ENCODE assay signal across 25 cellular contexts in genomic region chr21:45416619-45417018, GRCh38. TPM values are rescaled to one million over a fixed set of nuclear protein-coding genes. Genes with fewer than 3 reads are reported as not detected.
DNase-seq lines count a peak whose midpoint lies in the region; ATAC-seq, FAIRE-seq and TF ChIP-seq lines count a peak whose summit lies in the region.
"Had no signal": no experiment of that assay in that cellular context is flagged by ENCODE, and none has a peak within 500 bp of the region (broad histone marks: within the 10 kb centered on the region; RNA-seq: fewer than 3 reads in every experiment).

No MANE protein-coding gene starts in this region.

- DNase-seq in left ventricle myocardium superior (peak; percentile 12), right cardiac atrium (no peak), chondrocyte (ENCODE audit: low spot score) (no peak), aorta (peak; percentile 6 to 51), H54 (ENCODE audit: insufficient read length, low spot score) (no peak), DMS53 treated with DMSO at 0.1 percent for 48 hours (lab: John Stamatoyannopoulos, UW; ENCODE audit: unreplicated experiment) (no peak)
- DNase-seq: activated B cell treated with CpG ODN at 0.5 μM for 24 hours; activated CD4-positive, alpha-beta T cell treated with anti-CD3 and anti-CD28 coated beads, Interleukin-2, amount 50 U/mL, for 48 hours; activated CD8-positive, alpha-beta memory T cell treated with anti-CD3 and anti-CD28 coated beads, Interleukin-2, amount 50 U/mL, for 4 hours; DMS53; head of caudate nucleus; NCI-H2081; NCI-H226; stimulated activated CD4-positive, alpha-beta T cell treated with anti-CD3 and anti-CD28 coated beads, Interleukin-1b, Interleukin-23, amount 100 ng/mL, for 48 hours had no signal

- no peaks in the 10 kb centered on the region for H3K36me3 ChIP-seq in aorta (ENCODE audit: control insufficient read depth in 1 of 2, insufficient read depth in 2 of 2, low read length in 1 of 2)
- H3K36me3 ChIP-seq: left lung, prostate gland had no signal

- H3K9me3 ChIP-seq in right cardiac atrium (ENCODE audit: control insufficient read depth, low read length) (no peaks in the 10 kb centered on the region), aorta (ENCODE audit: control insufficient read depth, low read length) (no peaks in the 10 kb centered on the region)
- H3K9me3 ChIP-seq: A549, left lung, prostate gland had no signal

- H3K27ac Mint-ChIP-seq in chondrocyte (ENCODE audit: unreplicated experiment) (peak overlapping the region; percentile 49), nephron (peak overlapping the region; percentile 44 to 72 (median 70))
- H3K27ac Mint-ChIP-seq: activated B cell treated with CpG ODN at 0.5 μM for 24 hours; activated naive CD4-positive, alpha-beta T cell treated with anti-CD3 and anti-CD28 coated beads, Interleukin-2, amount 50 U/mL, for 24 hours; activated T-helper 17 cell treated with anti-CD3 and anti-CD28 coated beads, Interleukin-2, amount 50 U/mL, for 72 hours; B cell had no signal

- H3K4me1 Mint-ChIP-seq in chondrocyte (ENCODE audit: low read depth), result peaks cover 53% of the 10 kb centered on the region
- peaks cover 67% of the 10 kb centered on the region for H3K4me1 Mint-ChIP-seq in nephron
- H3K4me1 Mint-ChIP-seq: activated B cell treated with CpG ODN at 0.5 μM for 24 hours; activated naive CD4-positive, alpha-beta T cell treated with anti-CD3 and anti-CD28 coated beads, Interleukin-2, amount 50 U/mL, for 24 hours; activated T-helper 17 cell treated with anti-CD3 and anti-CD28 coated beads, Interleukin-2, amount 50 U/mL, for 72 hours; B cell had no signal

- ATAC-seq in left ventricle myocardium superior (no peak), right cardiac atrium (no peak), aorta (ENCODE audit: low FRiP score) (no peak), HG02981 (IDR thresholded peaks at IDR 0.05; ENCODE audit: unreplicated experiment) (no peak)
- ATAC-seq: A549; activated T-helper 17 cell treated with anti-CD3 and anti-CD28 coated beads, Interleukin-2, amount 50 U/mL, for 72 hours; left lung had no signal

- peaks cover 7% of the 10 kb centered on the region for H3K4me1 ChIP-seq in right cardiac atrium (ENCODE audit: control insufficient read depth, insufficient read depth, low read length)
- H3K4me1 ChIP-seq in aorta (ENCODE audit: control insufficient read depth in 1 of 2, insufficient read depth in 2 of 2, low read length in 2 of 2), result no peaks in the 10 kb centered on the region
- H3K4me1 ChIP-seq: left lung, prostate gland had no signal

- intact Hi-C loops in left ventricle myocardium superior (cut with micrococcal nuclease), result no loop called here
- intact Hi-C loops in right cardiac atrium (cut with DNase I), result no loop called here
- intact Hi-C loops in aorta (cut with DNase I), result no loop called here

- TF ChIP-seq POLR2A in H54 (IDR thresholded peaks at IDR 0.05; ENCODE audit: low read depth, low read length), result no peak

- no peak overlapping the region for H3K4me3 Mint-ChIP-seq in chondrocyte (ENCODE audit: unreplicated experiment)
- H3K4me3 Mint-ChIP-seq in nephron, result no peak overlapping the region
- H3K4me3 Mint-ChIP-seq: activated B cell treated with CpG ODN at 0.5 μM for 24 hours; activated naive CD4-positive, alpha-beta T cell treated with anti-CD3 and anti-CD28 coated beads, Interleukin-2, amount 50 U/mL, for 24 hours; activated T-helper 17 cell treated with anti-CD3 and anti-CD28 coated beads, Interleukin-2, amount 50 U/mL, for 72 hours; B cell; neural crest cell had no signal

- H3K36me3 Mint-ChIP-seq in chondrocyte (ENCODE audit: low read depth) (peaks cover 1% of the 10 kb centered on the region), nephron (ENCODE audit: low read depth) (no peaks in the 10 kb centered on the region)
- H3K36me3 Mint-ChIP-seq: activated naive CD4-positive, alpha-beta T cell treated with anti-CD3 and anti-CD28 coated beads, Interleukin-2, amount 50 U/mL, for 24 hours had no signal

- H3K27ac ChIP-seq in right cardiac atrium (ENCODE audit: low read length) (no peak overlapping the region), aorta (ENCODE audit: low read depth in 1 of 2, low read length in 2 of 2) (no peak overlapping the region)
- H3K27ac ChIP-seq: left lung, prostate gland, RWPE1 had no signal

- H3K27me3 ChIP-seq in right cardiac atrium (ENCODE audit: control insufficient read depth, insufficient read depth), result no peaks in the 10 kb centered on the region
- no peaks in the 10 kb centered on the region for H3K27me3 ChIP-seq in aorta (ENCODE audit: control insufficient read depth in 1 of 2, insufficient read depth in 2 of 2, low read length in 1 of 2)
- H3K27me3 ChIP-seq: left lung had no signal

- H3K9me3 Mint-ChIP-seq in chondrocyte (ENCODE audit: low read depth), result no peaks in the 10 kb centered on the region
- H3K9me3 Mint-ChIP-seq in nephron, result no peaks in the 10 kb centered on the region
- H3K9me3 Mint-ChIP-seq: activated B cell treated with CpG ODN at 0.5 μM for 24 hours; activated naive CD4-positive, alpha-beta T cell treated with anti-CD3 and anti-CD28 coated beads, Interleukin-2, amount 50 U/mL, for 24 hours; activated T-helper 17 cell treated with anti-CD3 and anti-CD28 coated beads, Interleukin-2, amount 50 U/mL, for 72 hours; neural crest cell had no signal

- FAIRE-seq in H54 (lab: Jason Lieb, UNC), result no peak
- FAIRE-seq: A549, urothelium cell line had no signal

- no peak for TF ChIP-seq CTCF in chondrocyte (IDR thresholded peaks at IDR 0.05)
- no peak for TF ChIP-seq CTCF in nephron (IDR thresholded peaks at IDR 0.05; ENCODE audit: unreplicated experiment in 3 of 3)

- 71% methylated on average over 8 of the region's 8 CpGs for WGBS in right cardiac atrium
- 56 to 68% methylated on average over 8 of the region's 8 CpGs for WGBS in aorta, 2 donors

- no peaks in the 10 kb centered on the region for H3K27me3 Mint-ChIP-seq in chondrocyte (ENCODE audit: low read depth)
- H3K27me3 Mint-ChIP-seq in nephron (ENCODE audit: low read depth), result peaks cover 5% of the 10 kb centered on the region
- H3K27me3 Mint-ChIP-seq: activated naive CD4-positive, alpha-beta T cell treated with anti-CD3 and anti-CD28 coated beads, Interleukin-2, amount 50 U/mL, for 24 hours had no signal

- H3K4me3 ChIP-seq in right cardiac atrium (ENCODE audit: low read length) (no peak overlapping the region), aorta (ENCODE audit: low read length in 2 of 2) (no peak overlapping the region)
- H3K4me3 ChIP-seq: A549, left lung, prostate gland had no signal

RNA-seq across cellular contexts. Expression of gene COL18A1, which starts 11.7 kb away (rescaled TPM):
- total RNA-seq in left ventricle myocardium superior (52.4 TPM), right cardiac atrium (100 to 1,000 TPM in 1 of 4 donors, 10 to 100 TPM in 3; 63.5 to 134 (median 84.6) TPM), chondrocyte (322 to 628 TPM (median 616 TPM) in 3 replicates), aorta (100 to 1,000 TPM; 289 to 301 TPM)
- polyA plus RNA-seq in right cardiac atrium (52.3 TPM), aorta (100 to 1,000 TPM in 1 of 2 donors, 10 to 100 TPM in 1; 97.3 to 963 TPM)

Comparison
In these comparisons a context has a peak if more than half of its experiments do, and no peak if none do; other contexts are left out.
1. DNase-seq: peak in left ventricle myocardium superior (single experiment) and aorta (2 of 2); none in right cardiac atrium (0 of 3), chondrocyte (single experiment), H54 (single experiment) and DMS53 treated with DMSO at 0.1 percent for 48 hours (single experiment).